In the genomic region with DNA sequence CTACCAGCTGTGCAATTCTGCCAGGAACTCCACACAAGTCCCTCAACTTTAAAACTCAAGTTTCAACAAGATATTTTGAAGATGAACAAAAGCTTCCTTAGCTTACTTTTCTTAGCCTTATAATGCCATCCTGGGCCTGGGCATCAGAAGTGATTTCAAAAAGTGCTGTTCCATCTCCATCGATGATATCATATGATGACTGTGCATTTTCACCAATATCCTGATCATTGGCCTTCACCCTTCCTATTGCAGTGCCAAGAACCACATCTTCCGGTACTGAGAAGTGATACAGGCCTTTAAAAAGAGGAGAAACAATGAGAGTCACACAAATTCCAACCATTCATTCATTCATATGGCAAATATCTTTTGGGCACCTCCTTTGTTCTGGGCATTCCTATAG, we compare ENCODE assay signal across 27 cellular contexts.
"Had no signal": no experiment of that assay in that cellular context is flagged by ENCODE, and none has a peak within 500 bp of the region (broad histone marks: within the 10 kb centered on the region; RNA-seq: fewer than 3 reads in every experiment).

No MANE protein-coding gene starts in this region.

- H3K4me3 ChIP-seq: ascending aorta had no signal

- ATAC-seq: activated CD4-positive, CD25-positive, alpha-beta regulatory T cell treated with anti-CD3 and anti-CD28 coated beads, Interleukin-2, amount 50 U/mL, for 24 hours; activated CD8-positive, alpha-beta memory T cell treated with anti-CD3 and anti-CD28 coated beads, Interleukin-2, amount 10 ng/mL, durations not matched to agents 7 days and 5 days; activated CD8-positive, alpha-beta T cell treated with anti-CD3 and anti-CD28 coated beads, Interleukin-2, amount 10 ng/mL, durations not matched to agents 7 days and 5 days; activated naive CD4-positive, alpha-beta T cell treated with anti-CD3 and anti-CD28 coated beads, Interleukin-2, amount 50 U/mL, for 72 hours; activated T-cell treated with anti-CD3 and anti-CD28 coated beads, Interleukin-2, amount 50 U/mL, for 72 hours; esophagus mucosa; T-cell had no signal

- H3K4me3 Mint-ChIP-seq: activated B cell treated with CpG ODN at 0.5 μM for 24 hours; activated CD8-positive, alpha-beta memory T cell treated with anti-CD3 and anti-CD28 coated beads, Interleukin-2, amount 10 ng/mL, durations not matched to agents 7 days and 5 days; activated CD8-positive, alpha-beta T cell treated with anti-CD3 and anti-CD28 coated beads, Interleukin-2, amount 10 ng/mL, durations not matched to agents 7 days and 5 days; activated naive CD4-positive, alpha-beta T cell treated with anti-CD3 and anti-CD28 coated beads, Interleukin-2, amount 10 ng/mL, durations not matched to agents 7 days and 5 days; activated naive CD8-positive, alpha-beta T cell treated with anti-CD3 and anti-CD28 coated beads, Interleukin-2, amount 10 ng/mL, durations not matched to agents 7 days and 5 days; activated T-cell treated with anti-CD3 and anti-CD28 coated beads, Interleukin-2, amount 50 U/mL, for 24 hours; activated T-cell treated with anti-CD3 and anti-CD28 coated beads, Interleukin-2, amount 50 U/mL, for 72 hours; T-cell; T-helper 1 cell treated with Interleukin-12 subunit alpha and Interleukin-12 subunit beta and Interleukin-4 antibody, amounts not matched to agents 30 μg/mL and 1 μg/mL, for 36 hours had no signal

- H3K9me3 ChIP-seq: ascending aorta had no signal

- H3K4me1 ChIP-seq: ascending aorta had no signal

- H3K36me3 Mint-ChIP-seq: activated CD8-positive, alpha-beta memory T cell treated with anti-CD3 and anti-CD28 coated beads, Interleukin-2, amount 10 ng/mL, durations not matched to agents 7 days and 5 days; activated naive CD4-positive, alpha-beta T cell treated with anti-CD3 and anti-CD28 coated beads, Interleukin-2, amount 10 ng/mL, durations not matched to agents 7 days and 5 days; activated naive CD4-positive, alpha-beta T cell treated with anti-CD3 and anti-CD28 coated beads, Interleukin-2, amount 50 U/mL, for 72 hours; activated naive CD8-positive, alpha-beta T cell treated with anti-CD3 and anti-CD28 coated beads, Interleukin-2, amount 10 ng/mL, durations not matched to agents 7 days and 5 days; T-cell had no signal

- H3K27ac Mint-ChIP-seq: activated B cell treated with CpG ODN at 0.5 μM for 24 hours; activated CD8-positive, alpha-beta memory T cell treated with anti-CD3 and anti-CD28 coated beads, Interleukin-2, amount 10 ng/mL, durations not matched to agents 7 days and 5 days; activated CD8-positive, alpha-beta T cell treated with anti-CD3 and anti-CD28 coated beads, Interleukin-2, amount 10 ng/mL, durations not matched to agents 7 days and 5 days; activated naive CD4-positive, alpha-beta T cell treated with anti-CD3 and anti-CD28 coated beads, Interleukin-2, amount 10 ng/mL, durations not matched to agents 7 days and 5 days; activated naive CD4-positive, alpha-beta T cell treated with anti-CD3 and anti-CD28 coated beads, Interleukin-2, amount 50 U/mL, for 72 hours; activated naive CD8-positive, alpha-beta T cell treated with anti-CD3 and anti-CD28 coated beads, Interleukin-2, amount 10 ng/mL, durations not matched to agents 7 days and 5 days; activated T-cell treated with anti-CD3 and anti-CD28 coated beads, Interleukin-2, amount 50 U/mL, for 24 hours; activated T-cell treated with anti-CD3 and anti-CD28 coated beads, Interleukin-2, amount 50 U/mL, for 72 hours; T-cell; T-helper 1 cell treated with Interleukin-12 subunit alpha and Interleukin-12 subunit beta and Interleukin-4 antibody, amounts not matched to agents 30 μg/mL and 1 μg/mL, for 36 hours had no signal

- FAIRE-seq: colon, frontal cortex had no signal

- H3K27ac ChIP-seq: ascending aorta, WERI-Rb-1 had no signal

- H3K27me3 Mint-ChIP-seq: activated B cell treated with CpG ODN at 0.5 μM for 24 hours; activated CD8-positive, alpha-beta memory T cell treated with anti-CD3 and anti-CD28 coated beads, Interleukin-2, amount 10 ng/mL, durations not matched to agents 7 days and 5 days; activated naive CD4-positive, alpha-beta T cell treated with anti-CD3 and anti-CD28 coated beads, Interleukin-2, amount 10 ng/mL, durations not matched to agents 7 days and 5 days; activated naive CD8-positive, alpha-beta T cell treated with anti-CD3 and anti-CD28 coated beads, Interleukin-2, amount 10 ng/mL, durations not matched to agents 7 days and 5 days; activated T-cell treated with anti-CD3 and anti-CD28 coated beads, Interleukin-2, amount 50 U/mL, for 24 hours; T-cell had no signal

- H3K27me3 ChIP-seq: ascending aorta had no signal

- H3K36me3 ChIP-seq: ascending aorta, WERI-Rb-1 had no signal

- DNase-seq: activated B cell treated with CpG ODN at 0.5 μM for 24 hours; activated CD4-positive, alpha-beta T cell treated with anti-CD3 and anti-CD28 coated beads for 48 hours; activated CD4-positive, alpha-beta T cell treated with anti-CD3 and anti-CD28 coated beads, Interleukin-2, amount 50 U/mL, for 1 hour; activated CD4-positive, alpha-beta T cell treated with anti-CD3 and anti-CD28 coated beads, Interleukin-2, amount 50 U/mL, for 48 hours; activated CD8-positive, alpha-beta memory T cell treated with anti-CD3 and anti-CD28 coated beads, Interleukin-2, amount 10 ng/mL, durations not matched to agents 7 days and 5 days; activated CD8-positive, alpha-beta memory T cell treated with anti-CD3 and anti-CD28 coated beads, Interleukin-2, amount 50 U/mL, for 4 hours; activated CD8-positive, alpha-beta T cell treated with anti-CD3 and anti-CD28 coated beads, Interleukin-2, amount 10 ng/mL, durations not matched to agents 7 days and 5 days; activated gamma-delta T cell; activated naive CD4-positive, alpha-beta T cell; activated naive CD4-positive, alpha-beta T cell treated with anti-CD3 and anti-CD28 coated beads, Interleukin-2, amount 10 ng/mL, durations not matched to agents 7 days and 5 days; activated naive CD8-positive, alpha-beta T cell treated with anti-CD3 and anti-CD28 coated beads, Interleukin-2, amount 10 ng/mL, durations not matched to agents 7 days and 5 days; activated T-cell treated with anti-CD3 and anti-CD28 coated beads, Interleukin-2, amount 50 U/mL, for 24 hours; activated T-cell treated with anti-CD3 and anti-CD28 coated beads, Interleukin-2, amount 50 U/mL, for 72 hours; caudate nucleus; effector CD8-positive, alpha-beta T cell; foreskin fibroblast; head of caudate nucleus; T-cell; T-helper 9 cell; WERI-Rb-1 had no signal

- H3K4me1 Mint-ChIP-seq: activated B cell treated with CpG ODN at 0.5 μM for 24 hours; activated CD8-positive, alpha-beta memory T cell treated with anti-CD3 and anti-CD28 coated beads, Interleukin-2, amount 10 ng/mL, durations not matched to agents 7 days and 5 days; activated naive CD4-positive, alpha-beta T cell treated with anti-CD3 and anti-CD28 coated beads, Interleukin-2, amount 10 ng/mL, durations not matched to agents 7 days and 5 days; activated naive CD8-positive, alpha-beta T cell treated with anti-CD3 and anti-CD28 coated beads, Interleukin-2, amount 10 ng/mL, durations not matched to agents 7 days and 5 days; T-cell had no signal
